ENCODE assay signal across 13 cellular contexts in genomic region chr18:79945118-79946042, GRCh38. TPM values are rescaled to one million over a fixed set of nuclear protein-coding genes. Genes with fewer than 3 reads are reported as not detected.
DNase-seq lines count a peak whose midpoint lies in the region; ATAC-seq and TF ChIP-seq lines count a peak whose summit lies in the region.
"Had no signal": no experiment of that assay in that cellular context is flagged by ENCODE, and none has a peak within 500 bp of the region (broad histone marks: within the 10 kb centered on the region; RNA-seq: fewer than 3 reads in every experiment).

No MANE protein-coding gene starts in this region.

- peaks cover 0 to 11% (median 3%) of the 10 kb centered on the region in 3 experiments; a peak in 3 of 7 replicates for H3K36me3 Mint-ChIP-seq in H9 (ENCODE audit: insufficient read depth in 1 of 3, low read depth in 3 of 3)
- H3K36me3 Mint-ChIP-seq in WTC11 = 0 out of 2 replicates have a peak, but pooled peaks cover 2% of the 10 kb centered on the region
- H3K36me3 Mint-ChIP-seq in stimulated activated memory B cell treated with anti-CD40 and anti-IgM and Interleukin-4, amounts not matched to agents 10 μg/mL and 1 μg/mL and 100 μg/mL, for 72 hours = peaks cover 40% of the 10 kb centered on the region
- peaks cover 15% of the 10 kb centered on the region for H3K36me3 Mint-ChIP-seq in activated CD4-positive, alpha-beta T cell treated with anti-CD3 and anti-CD28 coated beads for 36 hours (ENCODE audit: low read depth)

- H3K27ac Mint-ChIP-seq in H9 (no peak overlapping the region), WTC11 (peak overlapping the region; percentile 80; the same call in 1 of the 2 replicates)
- H3K27ac Mint-ChIP-seq in stimulated activated memory B cell treated with anti-CD40 and anti-IgM and Interleukin-4, amounts not matched to agents 10 μg/mL and 1 μg/mL and 100 μg/mL, for 72 hours = peak overlapping the region; percentile 90
- no peak overlapping the region for H3K27ac Mint-ChIP-seq in activated CD4-positive, alpha-beta T cell treated with anti-CD3 and anti-CD28 coated beads for 36 hours
- H3K27ac Mint-ChIP-seq: activated naive CD4-positive, alpha-beta T cell treated with anti-CD3 and anti-CD28 coated beads, Interleukin-2, amount 50 U/mL, for 24 hours had no signal

- H2BK12ac ChIP-seq in H9 (ENCODE audit: insufficient read length, low read depth, low read length) = no peak overlapping the region

- H3K56ac ChIP-seq in H9 (ENCODE audit: insufficient read length, low read depth, low read length) = no peak overlapping the region

- no peak overlapping the region for H2BK120ac ChIP-seq in H9 (ENCODE audit: low read depth, low read length, poor library complexity, severe bottlenecking)

- H3K36me3 ChIP-seq in liver (ENCODE audit: control insufficient read depth in 4 of 4, insufficient read depth in 3 of 4, low read depth in 1 of 4, low read length in 3 of 4) = peaks cover 3 to 14% (median 8%) of the 10 kb centered on the region in 4 donors
- no peaks in the 10 kb centered on the region for H3K36me3 ChIP-seq in BE2C

- WGBS in H9 (ENCODE audit: extremely low coverage, insufficient read length, low lambda C conversion rate) = no CpG with 5 or more reads among the region's 17 CpGs
- 50% methylated on average over 17 of the region's 17 CpGs for WGBS in liver

- peak; percentile 24 for DNase-seq in H9
- no peak for DNase-seq in WTC11 (ENCODE audit: low spot score)
- no peak for DNase-seq in activated CD4-positive, alpha-beta T cell treated with anti-CD3 and anti-CD28 coated beads for 36 hours
- DNase-seq in BE2C = no peak
- DNase-seq in NCI-H2081 treated with DMSO at 0.1 percent for 48 hours (lab: John Stamatoyannopoulos, UW) = no peak
- DNase-seq: DMS79 treated with DMSO at 0.1 percent for 48 hours, heart right ventricle, mesendoderm had no signal

- POLR2A ChIA-PET in WTC11 (lab: Charles Lee) = no interaction called here
- POLR2A ChIA-PET in activated CD4-positive, alpha-beta T cell treated with anti-CD3 and anti-CD28 coated beads for 36 hours (lab: Charles Lee) = no interaction called here

- no peaks in the 10 kb centered on the region for H3K4me1 ChIP-seq in H9 (ENCODE audit: insufficient read depth, low read length)
- peaks cover 51 to 97% (median 92%) of the 10 kb centered on the region in 4 donors for H3K4me1 ChIP-seq in liver (ENCODE audit: control insufficient read depth in 4 of 4, insufficient read depth in 4 of 4, low read length in 3 of 4)
- no peaks in the 10 kb centered on the region for H3K4me1 ChIP-seq in BE2C

- H3K27ac ChIP-seq in H9 (ENCODE audit: insufficient read length, low read depth, low read length) = no peak overlapping the region
- H3K27ac ChIP-seq in liver (ENCODE audit: low read depth in 1 of 2, low read length in 2 of 2) = peak overlapping the region; percentile 33 to 47
- H3K27ac ChIP-seq: heart right ventricle had no signal

- no peaks in the 10 kb centered on the region for H3K79me2 ChIP-seq in H9 (ENCODE audit: insufficient read depth, low read length)

- H3K14ac ChIP-seq in H9 (ENCODE audit: insufficient read depth, low read length) = no peak overlapping the region; the same call in 1 of the 2 replicates

- no peak overlapping the region for H2AFZ ChIP-seq in H9 (ENCODE audit: low read length)

- H2BK5ac ChIP-seq in H9 (ENCODE audit: insufficient read length, low read length) = no peak overlapping the region

- no peak overlapping the region for H4K5ac ChIP-seq in H9 (ENCODE audit: insufficient read length, low read depth, low read length)

- TF ChIP-seq CTCF in H9 (conservative IDR thresholded peaks at IDR 0.05) (no peak), WTC11 (IDR thresholded peaks at IDR 0.05) (no peak), liver (IDR thresholded peaks at IDR 0.05; ENCODE audit: low read depth, low read length, missing input control) (no peak), BE2C (IDR thresholded peaks at IDR 0.05; ENCODE audit: low read depth, low read length) (no peak)

- no peak overlapping the region for H2BK20ac ChIP-seq in H9 (ENCODE audit: low read depth, low read length, poor library complexity, severe bottlenecking)

- H3K9me3 ChIP-seq in H9 (ENCODE audit: control insufficient read depth, low read depth, low read length) = no peaks in the 10 kb centered on the region
- no peaks in the 10 kb centered on the region for H3K9me3 ChIP-seq in liver (ENCODE audit: control insufficient read depth in 4 of 4, low read length in 3 of 4)
- no peaks in the 10 kb centered on the region for H3K9me3 ChIP-seq in BE2C
- H3K9me3 ChIP-seq: heart right ventricle had no signal

- H3K4me2 ChIP-seq in H9 (ENCODE audit: insufficient read depth, insufficient read length, low read length) = no peak overlapping the region

- H3K27me3 ChIP-seq in H9 (ENCODE audit: insufficient read depth, low read length) = peaks cover 3% of the 10 kb centered on the region; the same call in 1 of the 2 replicates
- H3K27me3 ChIP-seq in liver (ENCODE audit: control insufficient read depth in 4 of 4, insufficient read depth in 4 of 4, low read length in 3 of 4) = no peaks in the 10 kb centered on the region
- H3K27me3 ChIP-seq in BE2C = no peaks in the 10 kb centered on the region
- H3K27me3 ChIP-seq: heart right ventricle had no signal

- H3K4me3 ChIP-seq in liver (ENCODE audit: low read depth in 1 of 3, low read length in 3 of 3) (no peak overlapping the region), BE2C (ENCODE audit: low read depth, low read length) (no peak overlapping the region)
- H3K4me3 ChIP-seq: heart right ventricle, skin epidermis had no signal

- no peak for TF ChIP-seq RAD21 in liver (IDR thresholded peaks at IDR 0.05)

- H3K27me3 Mint-ChIP-seq in H9 (ENCODE audit: low read depth) (peaks cover 25% of the 10 kb centered on the region), WTC11 (ENCODE audit: low read depth) (peaks cover 15% of the 10 kb centered on the region)
- no peaks in the 10 kb centered on the region for H3K27me3 Mint-ChIP-seq in stimulated activated memory B cell treated with anti-CD40 and anti-IgM and Interleukin-4, amounts not matched to agents 10 μg/mL and 1 μg/mL and 100 μg/mL, for 72 hours
- no peaks in the 10 kb centered on the region for H3K27me3 Mint-ChIP-seq in activated CD4-positive, alpha-beta T cell treated with anti-CD3 and anti-CD28 coated beads for 36 hours
- H3K27me3 Mint-ChIP-seq: activated naive CD4-positive, alpha-beta T cell treated with anti-CD3 and anti-CD28 coated beads, Interleukin-2, amount 50 U/mL, for 24 hours had no signal

- no peak overlapping the region for H3T11ph ChIP-seq in H9 (ENCODE audit: low read length)

- peaks cover 8 to 24% of the 10 kb centered on the region in 2 experiments for H3K4me1 Mint-ChIP-seq in H9
- peaks cover 13% of the 10 kb centered on the region for H3K4me1 Mint-ChIP-seq in WTC11
- peaks cover 55% of the 10 kb centered on the region for H3K4me1 Mint-ChIP-seq in stimulated activated memory B cell treated with anti-CD40 and anti-IgM and Interleukin-4, amounts not matched to agents 10 μg/mL and 1 μg/mL and 100 μg/mL, for 72 hours
- peaks cover 47% of the 10 kb centered on the region for H3K4me1 Mint-ChIP-seq in activated CD4-positive, alpha-beta T cell treated with anti-CD3 and anti-CD28 coated beads for 36 hours

- H3K79me1 ChIP-seq in H9 (ENCODE audit: insufficient read depth, low read depth, low read length, poor library complexity, severe bottlenecking) = no peaks in the 10 kb centered on the region

- H3K18ac ChIP-seq in H9 (ENCODE audit: insufficient read length, low read depth, low read length) = no peak overlapping the region

- no peak overlapping the region for H2BK15ac ChIP-seq in H9 (ENCODE audit: low read depth, low read length)

- no peak overlapping the region for H4K91ac ChIP-seq in H9 (ENCODE audit: insufficient read length, low read depth, low read length)

- H4K20me1 ChIP-seq in H9 (ENCODE audit: control insufficient read depth, insufficient read depth, insufficient read length) = no peaks in the 10 kb centered on the region

- H3K23me2 ChIP-seq in H9 (ENCODE audit: insufficient read length, low read depth, low read length, poor library complexity, severe bottlenecking) = no peaks in the 10 kb centered on the region

- H4K8ac ChIP-seq in H9 (replicated peaks; ENCODE audit: insufficient read length, low read depth, low read length) = no peak overlapping the region

- no peak overlapping the region for H2AK5ac ChIP-seq in H9 (ENCODE audit: insufficient read length, low read length)

- H3K4me3 Mint-ChIP-seq in H9 (no peak overlapping the region), WTC11 (no peak overlapping the region)
- peak overlapping the region; percentile 21 for H3K4me3 Mint-ChIP-seq in stimulated activated memory B cell treated with anti-CD40 and anti-IgM and Interleukin-4, amounts not matched to agents 10 μg/mL and 1 μg/mL and 100 μg/mL, for 72 hours
- H3K4me3 Mint-ChIP-seq in activated CD4-positive, alpha-beta T cell treated with anti-CD3 and anti-CD28 coated beads for 36 hours = no peak overlapping the region
- H3K4me3 Mint-ChIP-seq: activated naive CD4-positive, alpha-beta T cell treated with anti-CD3 and anti-CD28 coated beads, Interleukin-2, amount 50 U/mL, for 24 hours had no signal

- H3K4ac ChIP-seq in H9 (ENCODE audit: low read depth, low read length) = no peak overlapping the region

- no peak overlapping the region for H3K23ac ChIP-seq in H9 (ENCODE audit: insufficient read length, low read depth, low read length)

- H3K9ac ChIP-seq in H9 (ENCODE audit: extremely low read depth, insufficient read length, low read length) (no peak overlapping the region), liver (ENCODE audit: low read depth in 1 of 2, low read length in 2 of 2) (peak overlapping the region in 1 of 2 donors; percentile 4)

- intact Hi-C loops in activated CD4-positive, alpha-beta T cell treated with anti-CD3 and anti-CD28 coated beads for 36 hours (cut with DNase I, micrococcal nuclease) = no loop called here

- no peaks in the 10 kb centered on the region for H3K9me3 Mint-ChIP-seq in H9
- no peaks in the 10 kb centered on the region for H3K9me3 Mint-ChIP-seq in WTC11
- no peaks in the 10 kb centered on the region for H3K9me3 Mint-ChIP-seq in stimulated activated memory B cell treated with anti-CD40 and anti-IgM and Interleukin-4, amounts not matched to agents 10 μg/mL and 1 μg/mL and 100 μg/mL, for 72 hours
- H3K9me3 Mint-ChIP-seq in activated CD4-positive, alpha-beta T cell treated with anti-CD3 and anti-CD28 coated beads for 36 hours (ENCODE audit: low read depth) = no peaks in the 10 kb centered on the region
- H3K9me3 Mint-ChIP-seq: activated naive CD4-positive, alpha-beta T cell treated with anti-CD3 and anti-CD28 coated beads, Interleukin-2, amount 50 U/mL, for 24 hours had no signal

- CTCF ChIA-PET in WTC11 (lab: Charles Lee) = interaction anchor here (2.1 kb wide), 1 partner anchor 11 kb away, joined by 8 read pairs; no protein-coding TSS in a partner anchor
- CTCF ChIA-PET in activated CD4-positive, alpha-beta T cell treated with anti-CD3 and anti-CD28 coated beads for 36 hours (lab: Charles Lee) = interaction anchor here (0.9 kb wide), 1 partner anchor 89 kb away, joined by 3 read pairs; no protein-coding TSS in a partner anchor

- no peak for ATAC-seq in WTC11
- no peak for ATAC-seq in stimulated activated memory B cell treated with anti-CD40 and anti-IgM and Interleukin-4, amounts not matched to agents 10 μg/mL and 1 μg/mL and 100 μg/mL, for 72 hours
- no peak for ATAC-seq in HG03097 (IDR thresholded peaks at IDR 0.05; ENCODE audit: low FRiP score, unreplicated experiment)
- no peak for ATAC-seq in activated CD4-positive, alpha-beta T cell treated with anti-CD3 and anti-CD28 coated beads for 36 hours

RNA-seq across cellular contexts. Expression of gene SLC66A2, which starts 6.1 kb away (rescaled TPM):
- total RNA-seq in H9 (2021) = 10.3 and 13.0 TPM in 2 replicates
- 15.1 to 20.9 TPM (median 18.6 TPM) in 3 replicates for total RNA-seq in WTC11 (2021)
- 10 to 100 TPM; 47.8 to 86.4 TPM for total RNA-seq in liver
- polyA plus RNA-seq in liver = 100 to 1,000 TPM in 1 of 2 donors, 10 to 100 TPM in 1; 49.3 to 107 TPM
- total RNA-seq in activated CD4-positive, alpha-beta T cell treated with anti-CD3 and anti-CD28 coated beads for 36 hours = 10 to 100 TPM; 23.4 to 28.5 TPM
- 17.6 TPM for polyA plus RNA-seq in BE2C (2012; ENCODE audit: insufficient read depth, insufficient read length, low read depth)

RNA-seq across cellular contexts. Expression of gene HSBP1L1, which starts 19.1 kb away (rescaled TPM):
- total RNA-seq in H9 (2021) (0.46 TPM in 1 of 2 replicates, not detected in the other), WTC11 (2021) (1.4 to 1.7 TPM (median 1.6 TPM) in 3 replicates), liver (10 to 100 TPM; 12.2 to 31.5 TPM)
- polyA plus RNA-seq in liver = 10 to 100 TPM; 21.3 to 61.0 TPM
- total RNA-seq in activated CD4-positive, alpha-beta T cell treated with anti-CD3 and anti-CD28 coated beads for 36 hours = 10 to 100 TPM; 14.4 to 16.9 TPM
- polyA plus RNA-seq in BE2C (2012; ENCODE audit: insufficient read depth, insufficient read length, low read depth) = 12.1 TPM

RNA-seq across cellular contexts. Expression of gene TXNL4A, which starts 43.0 kb away (rescaled TPM):
- 163 and 164 TPM in 2 replicates for total RNA-seq in H9 (2021)
- total RNA-seq in WTC11 (2021) = 144 to 157 TPM (median 148 TPM) in 3 replicates
- 10 to 100 TPM; 18.0 to 23.8 TPM for total RNA-seq in liver
- polyA plus RNA-seq in liver = 10 to 100 TPM; 41.8 to 86.2 TPM
- total RNA-seq in activated CD4-positive, alpha-beta T cell treated with anti-CD3 and anti-CD28 coated beads for 36 hours = 100 to 1,000 TPM; 150 to 194 TPM
- 177 TPM for polyA plus RNA-seq in BE2C (2012; ENCODE audit: insufficient read depth, insufficient read length, low read depth)

Comparison
In these comparisons a context has a peak if more than half of its experiments do, and no peak if none do; other contexts are left out.
1. H3K27ac Mint-ChIP-seq: peak in WTC11 (single experiment) and stimulated activated memory B cell treated with anti-CD40 and anti-IgM and Interleukin-4, amounts not matched to agents 10 μg/mL and 1 μg/mL and 100 μg/mL, for 72 hours (single experiment); none in H9 (0 of 3) and activated CD4-positive, alpha-beta T cell treated with anti-CD3 and anti-CD28 coated beads for 36 hours (single experiment).